Comparison of ENCODE assay signal across 16 cellular contexts in genomic region chr7:826230-826905, GRCh38. TPM values are rescaled to one million over a fixed set of nuclear protein-coding genes. Genes with fewer than 3 reads are reported as not detected.
DNase-seq lines count a peak whose midpoint lies in the region; ATAC-seq and TF ChIP-seq lines count a peak whose summit lies in the region.
"Had no signal": no experiment of that assay in that cellular context is flagged by ENCODE, and none has a peak within 500 bp of the region (broad histone marks: within the 10 kb centered on the region; RNA-seq: fewer than 3 reads in every experiment).

No MANE protein-coding gene starts in this region.

- H3K4me1 Mint-ChIP-seq in activated naive CD4-positive, alpha-beta T cell treated with anti-CD3 and anti-CD28 coated beads, Interleukin-2, amount 50 U/mL, for 24 hours: peaks cover 81% of the 10 kb centered on the region

- peaks cover 5% of the 10 kb centered on the region for H3K36me3 Mint-ChIP-seq in activated naive CD4-positive, alpha-beta T cell treated with anti-CD3 and anti-CD28 coated beads, Interleukin-2, amount 50 U/mL, for 24 hours

- H3K9me3 ChIP-seq in mesodermal cell (ENCODE audit: control insufficient read depth, low read length) (no peaks in the 10 kb centered on the region), upper lobe of right lung (no peaks in the 10 kb centered on the region)

- ATAC-seq in upper lobe of right lung (no peak), HG02678 (IDR thresholded peaks at IDR 0.05; ENCODE audit: unreplicated experiment) (no peak), SK-N-SH treated with all-trans-retinoic acid at 6 μM for 48 hours (no peak)
- ATAC-seq: body of pancreas, Panc1 had no signal

- H3K4me3 Mint-ChIP-seq in activated naive CD4-positive, alpha-beta T cell treated with anti-CD3 and anti-CD28 coated beads, Interleukin-2, amount 50 U/mL, for 24 hours: peak overlapping the region; percentile 19
- H3K4me3 Mint-ChIP-seq: immature natural killer cell, nephron had no signal

- H3K9me3 Mint-ChIP-seq in activated naive CD4-positive, alpha-beta T cell treated with anti-CD3 and anti-CD28 coated beads, Interleukin-2, amount 50 U/mL, for 24 hours: no peaks in the 10 kb centered on the region
- H3K9me3 Mint-ChIP-seq: immature natural killer cell, nephron had no signal

- intact Hi-C loops in dorsolateral prefrontal cortex (cut with DNase I): no loop called here
- intact Hi-C loops in upper lobe of right lung (cut with DNase I): no loop called here

- H3K27ac Mint-ChIP-seq in activated naive CD4-positive, alpha-beta T cell treated with anti-CD3 and anti-CD28 coated beads, Interleukin-2, amount 50 U/mL, for 24 hours: peak overlapping the region; percentile 35
- H3K27ac Mint-ChIP-seq: immature natural killer cell had no signal

- peak overlapping the region in 50 of 59 donors; percentile 4 to 83 (median 49) for H3K27ac ChIP-seq in dorsolateral prefrontal cortex
- peak overlapping the region; percentile 13 for H3K27ac ChIP-seq in mesodermal cell (ENCODE audit: low read depth, low read length, severe bottlenecking)
- H3K27ac ChIP-seq in upper lobe of right lung: peak overlapping the region; percentile 65

- no peak for TF ChIP-seq CTCF in dorsolateral prefrontal cortex (IDR thresholded peaks at IDR 0.05 in 54 of 56, conservative IDR thresholded peaks at IDR 0.05 in 2 of 56; ENCODE audit: low read depth in 1 of 56, partially characterized antibody in 56 of 56)
- no peak for TF ChIP-seq CTCF in upper lobe of right lung (IDR thresholded peaks at IDR 0.05)

- no peaks in the 10 kb centered on the region for H3K27me3 Mint-ChIP-seq in activated naive CD4-positive, alpha-beta T cell treated with anti-CD3 and anti-CD28 coated beads, Interleukin-2, amount 50 U/mL, for 24 hours

- H3K27me3 ChIP-seq in dorsolateral prefrontal cortex (no peaks in the 10 kb centered on the region), upper lobe of right lung (no peaks in the 10 kb centered on the region)
- H3K27me3 ChIP-seq: body of pancreas had no signal

- peaks cover 12% of the 10 kb centered on the region for H3K4me1 ChIP-seq in mesodermal cell (ENCODE audit: control insufficient read depth, insufficient read depth, low read length, poor library complexity, severe bottlenecking)
- H3K4me1 ChIP-seq in upper lobe of right lung: peaks cover 30% of the 10 kb centered on the region

- H3K36me3 ChIP-seq in mesodermal cell (ENCODE audit: control insufficient read depth, insufficient read depth, low read length) (peaks cover 33% of the 10 kb centered on the region), upper lobe of right lung (no peaks in the 10 kb centered on the region)

- 87 to 90% methylated on average over 26 to 27 of the region's 29 CpGs for WGBS in mesodermal cell (ENCODE audit: insufficient coverage in 2 of 2), 2 experiments

- peak overlapping the region in 15 of 59 donors; percentile 1 to 23 (median 12) for H3K4me3 ChIP-seq in dorsolateral prefrontal cortex
- no peak overlapping the region for H3K4me3 ChIP-seq in mesodermal cell (ENCODE audit: extremely low read depth, insufficient read depth, low read length, poor library complexity, severe bottlenecking)
- no peak overlapping the region for H3K4me3 ChIP-seq in upper lobe of right lung
- H3K4me3 ChIP-seq: body of pancreas had no signal

- DNase-seq in activated naive CD4-positive, alpha-beta T cell (lab: John Stamatoyannopoulos, UW): no peak
- DNase-seq in dorsolateral prefrontal cortex (peak in 1 of 10 donors; percentile 39), upper lobe of right lung (no peak)
- no peak for DNase-seq in stimulated activated CD4-positive, alpha-beta T cell treated with anti-CD3 and anti-CD28 coated beads, Interleukin-2, amount 100 ng/mL, for 24 hours
- DNase-seq: activated T-cell treated with anti-CD3 and anti-CD28 coated beads for 4 hours; body of pancreas; erythroblast; immature natural killer cell; NCI-H187 treated with DMSO at 0.1 percent for 48 hours; stimulated activated naive CD4-positive, alpha-beta T cell had no signal

TF ChIP-seq in SK-N-SH treated with all-trans-retinoic acid at 6 μM for 48 hours, 23 proteins besides CTCF, POLR2A, EP300 and RAD21:
- no peak for TF ChIP-seq TOX (CRISPR knock-in tag; IDR thresholded peaks at IDR 0.05; ENCODE audit: borderline replicate concordance)
- TF ChIP-seq BACH2 (CRISPR knock-in tag; IDR thresholded peaks at IDR 0.05; ENCODE audit: borderline replicate concordance): no peak
- TF ChIP-seq OSR1 (CRISPR knock-in tag; IDR thresholded peaks at IDR 0.05): no peak
- no peak for TF ChIP-seq TCF4 (CRISPR knock-in tag; IDR thresholded peaks at IDR 0.05; ENCODE audit: borderline replicate concordance)
- TF ChIP-seq, protein P1, sequence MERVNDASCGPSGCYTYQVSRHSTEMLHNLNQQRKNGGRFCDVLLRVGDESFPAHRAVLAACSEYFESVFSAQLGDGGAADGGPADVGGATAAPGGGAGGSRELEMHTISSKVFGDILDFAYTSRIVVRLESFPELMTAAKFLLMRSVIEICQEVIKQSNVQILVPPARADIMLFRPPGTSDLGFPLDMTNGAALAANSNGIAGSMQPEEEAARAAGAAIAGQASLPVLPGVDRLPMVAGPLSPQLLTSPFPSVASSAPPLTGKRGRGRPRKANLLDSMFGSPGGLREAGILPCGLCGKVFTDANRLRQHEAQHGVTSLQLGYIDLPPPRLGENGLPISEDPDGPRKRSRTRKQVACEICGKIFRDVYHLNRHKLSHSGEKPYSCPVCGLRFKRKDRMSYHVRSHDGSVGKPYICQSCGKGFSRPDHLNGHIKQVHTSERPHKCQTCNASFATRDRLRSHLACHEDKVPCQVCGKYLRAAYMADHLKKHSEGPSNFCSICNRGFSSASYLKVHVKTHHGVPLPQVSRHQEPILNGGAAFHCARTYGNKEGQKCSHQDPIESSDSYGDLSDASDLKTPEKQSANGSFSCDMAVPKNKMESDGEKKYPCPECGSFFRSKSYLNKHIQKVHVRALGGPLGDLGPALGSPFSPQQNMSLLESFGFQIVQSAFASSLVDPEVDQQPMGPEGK (CRISPR knock-in tag; IDR thresholded peaks at IDR 0.05; ENCODE audit: borderline replicate concordance): no peak
- TF ChIP-seq CSDC2 (CRISPR knock-in tag; IDR thresholded peaks at IDR 0.05): no peak

RNA-seq across cellular contexts. Expression of gene SUN1, which starts 5.9 kb away (rescaled TPM):
- total RNA-seq in dorsolateral prefrontal cortex (100 to 1,000 TPM; 114 to 221 (median 159) TPM), upper lobe of right lung (127 TPM)
- 93.3 TPM for polyA plus RNA-seq in mesodermal cell (2013, experiment 1 of 2)
- polyA plus RNA-seq in mesodermal cell (2013, experiment 2 of 2): 71.3 TPM

RNA-seq across cellular contexts. Expression of gene GET4, which starts 50.0 kb away (rescaled TPM):
- total RNA-seq in dorsolateral prefrontal cortex (10 to 100 TPM; 25.4 to 54.1 (median 40.7) TPM), upper lobe of right lung (35.1 TPM)
- polyA plus RNA-seq in mesodermal cell (2013, experiment 1 of 2): 52.1 TPM
- polyA plus RNA-seq in mesodermal cell (2013, experiment 2 of 2): 32.8 TPM

Comparison
In these comparisons a context has a peak if more than half of its experiments do, and no peak if none do; other contexts are left out.
1. H3K27ac ChIP-seq: peak in every context shown above with its lines; median percentile 65 in upper lobe of right lung; 49 in dorsolateral prefrontal cortex; 13 in mesodermal cell.